ENCODE assay signal across 12 cellular contexts in genomic region chr9:121607434-121608248, GRCh38. TPM values are rescaled to one million over a fixed set of nuclear protein-coding genes. Genes with fewer than 3 reads are reported as not detected.
DNase-seq lines count a peak whose midpoint lies in the region; ATAC-seq and TF ChIP-seq lines count a peak whose summit lies in the region.
"Had no signal": no experiment of that assay in that cellular context is flagged by ENCODE, and none has a peak within 500 bp of the region (broad histone marks: within the 10 kb centered on the region; RNA-seq: fewer than 3 reads in every experiment).

No MANE protein-coding gene starts in this region.

- no peak overlapping the region for H3K27ac Mint-ChIP-seq in stimulated activated naive CD8-positive, alpha-beta T cell treated with anti-CD3 and anti-CD28 coated beads, Interleukin-15, amount 100 ng/mL, for 72 hours
- H3K27ac Mint-ChIP-seq: activated T-cell treated with anti-CD3 and anti-CD28 coated beads, Interleukin-2, amount 50 U/mL, for 72 hours had no signal

- H3K4me3 ChIP-seq in HUES6 (ENCODE audit: low read depth, low read length) (no peak overlapping the region), brain microvascular endothelial cell (ENCODE audit: low read depth, low read length) (no peak overlapping the region), liver (ENCODE audit: low read depth in 1 of 3, low read length in 3 of 3) (no peak overlapping the region)

- 69% methylated on average over 13 of the region's 13 CpGs for WGBS in liver

- H3K27me3 ChIP-seq in HUES6 (ENCODE audit: control insufficient read depth, insufficient read depth, low read length) (no peaks in the 10 kb centered on the region), brain microvascular endothelial cell (replicated peaks) (peaks cover under 1% of the 10 kb centered on the region), liver (ENCODE audit: control insufficient read depth in 4 of 4, insufficient read depth in 4 of 4, low read length in 3 of 4) (no peaks in the 10 kb centered on the region)

- peak overlapping the region; percentile 45 for H3K9ac ChIP-seq in HUES6 (ENCODE audit: low read length)
- no peak overlapping the region for H3K9ac ChIP-seq in liver (ENCODE audit: low read depth in 1 of 2, low read length in 2 of 2)

- H3K4me3 Mint-ChIP-seq in stimulated activated naive CD8-positive, alpha-beta T cell treated with anti-CD3 and anti-CD28 coated beads, Interleukin-15, amount 100 ng/mL, for 72 hours, result no peak overlapping the region
- H3K4me3 Mint-ChIP-seq: activated T-cell treated with anti-CD3 and anti-CD28 coated beads, Interleukin-2, amount 50 U/mL, for 72 hours had no signal

- in situ Hi-C loops in brain microvascular endothelial cell (cut with HindIII; ENCODE audit: low pct_ligation_motif_present, low sequenced_read_pairs), result no loop called here
- in situ Hi-C loops in ACHN (cut with HindIII; ENCODE audit: low pct_ligation_motif_present, low pct_unique_long_range_greater_than_20kb, low sequenced_read_pairs), result no loop called here

- H3K36me3 ChIP-seq in HUES6 (ENCODE audit: control insufficient read depth, insufficient read depth, low read length) (no peaks in the 10 kb centered on the region), brain microvascular endothelial cell (replicated peaks) (no peaks in the 10 kb centered on the region), liver (ENCODE audit: control insufficient read depth in 4 of 4, insufficient read depth in 3 of 4, low read depth in 1 of 4, low read length in 3 of 4) (no peaks in the 10 kb centered on the region)

- TF ChIP-seq CTCF in brain microvascular endothelial cell (IDR thresholded peaks at IDR 0.05; ENCODE audit: low read depth, low read length, missing control alignments) (no peak), liver (IDR thresholded peaks at IDR 0.05; ENCODE audit: low read depth, low read length, missing input control) (no peak)

- H3K27ac ChIP-seq in HUES6 (ENCODE audit: low read depth, low read length), result peak overlapping the region; percentile 29; the same call in 1 of the 2 replicates
- H3K27ac ChIP-seq in brain microvascular endothelial cell, result no peak overlapping the region
- peak overlapping the region; percentile 14 to 16 for H3K27ac ChIP-seq in liver (ENCODE audit: low read depth in 1 of 2, low read length in 2 of 2)
- H3K27ac ChIP-seq: C4-2B, HL-60 had no signal

- H3K27me3 Mint-ChIP-seq in stimulated activated naive CD8-positive, alpha-beta T cell treated with anti-CD3 and anti-CD28 coated beads, Interleukin-15, amount 100 ng/mL, for 72 hours, result peaks cover 74% of the 10 kb centered on the region

- ATAC-seq in GM19328 (IDR thresholded peaks at IDR 0.05; ENCODE audit: unreplicated experiment), result no peak
- ATAC-seq in HG03108 (IDR thresholded peaks at IDR 0.05; ENCODE audit: unreplicated experiment), result no peak
- ATAC-seq in stimulated activated naive CD8-positive, alpha-beta T cell treated with anti-CD3 and anti-CD28 coated beads, Interleukin-15, amount 100 ng/mL, for 72 hours, result no peak
- ATAC-seq: activated T-cell treated with anti-CD3 and anti-CD28 coated beads, Interleukin-2, amount 50 U/mL, for 72 hours had no signal

- H3K4me1 ChIP-seq in HUES6 (ENCODE audit: control insufficient read depth, insufficient read depth, low read length), result peaks cover 45% of the 10 kb centered on the region
- H3K4me1 ChIP-seq in liver (ENCODE audit: control insufficient read depth in 4 of 4, insufficient read depth in 4 of 4, low read length in 3 of 4), result peaks cover 6 to 34% (median 26%) of the 10 kb centered on the region in 4 donors

- H3K9me3 Mint-ChIP-seq in stimulated activated naive CD8-positive, alpha-beta T cell treated with anti-CD3 and anti-CD28 coated beads, Interleukin-15, amount 100 ng/mL, for 72 hours, result no peaks in the 10 kb centered on the region
- H3K9me3 Mint-ChIP-seq: activated T-cell treated with anti-CD3 and anti-CD28 coated beads, Interleukin-2, amount 50 U/mL, for 72 hours had no signal

- no peak for TF ChIP-seq RAD21 in liver (IDR thresholded peaks at IDR 0.05)

- H3K4me1 Mint-ChIP-seq in stimulated activated naive CD8-positive, alpha-beta T cell treated with anti-CD3 and anti-CD28 coated beads, Interleukin-15, amount 100 ng/mL, for 72 hours, result peaks cover 5% of the 10 kb centered on the region

- no peaks in the 10 kb centered on the region for H3K9me3 ChIP-seq in HUES6 (ENCODE audit: control insufficient read depth, insufficient read depth, low read depth, low read length)
- H3K9me3 ChIP-seq in liver (ENCODE audit: control insufficient read depth in 4 of 4, low read length in 3 of 4), result no peaks in the 10 kb centered on the region

- DNase-seq in A172 (ENCODE audit: low spot score) (peak; percentile 93), brain microvascular endothelial cell (peak; percentile 34), ACHN (no peak)
- no peak for DNase-seq in stimulated activated naive CD8-positive, alpha-beta T cell treated with anti-CD3 and anti-CD28 coated beads, Interleukin-15, amount 100 ng/mL, for 72 hours
- DNase-seq: activated T-cell treated with anti-CD3 and anti-CD28 coated beads, Interleukin-2, amount 50 U/mL, for 72 hours; foreskin melanocyte had no signal

TF ChIP-seq in liver, 16 proteins besides CTCF, POLR2A, EP300 and RAD21:
- TF ChIP-seq GABPA (IDR thresholded peaks at IDR 0.05 in 1 of 2, conservative IDR thresholded peaks at IDR 0.05 in 1 of 2) (no peak), NR2F2 (IDR thresholded peaks at IDR 0.05) (peak; percentile 31)

RNA-seq across cellular contexts. Expression of gene DAB2IP, which starts 43.8 kb away (rescaled TPM):
- total RNA-seq in A172 (2014; rRNA removed; shearing (Covaris generic)), result 15.8 and 19.1 TPM in 2 replicates
- 10 to 100 TPM in 1 of 2 donors, 1 to 10 TPM in 1; 3.1 to 13.1 TPM for total RNA-seq in liver
- polyA plus RNA-seq in liver, result 1 to 10 TPM; 2.3 to 7.8 TPM

Comparison
In these comparisons a context has a peak if more than half of its experiments do, and no peak if none do; other contexts are left out.
1. DNase-seq: peak in A172 (single experiment) and brain microvascular endothelial cell (single experiment); none in ACHN (single experiment) and stimulated activated naive CD8-positive, alpha-beta T cell treated with anti-CD3 and anti-CD28 coated beads, Interleukin-15, amount 100 ng/mL, for 72 hours (0 of 2).